ENCODE assay signal across 9 cellular contexts in genomic region chr9:110752766-110753165, GRCh38.
DNase-seq lines count a peak whose midpoint lies in the region; ATAC-seq lines count a peak whose summit lies in the region.
"Had no signal": no experiment of that assay in that cellular context is flagged by ENCODE, and none has a peak within 500 bp of the region (broad histone marks: within the 10 kb centered on the region; RNA-seq: fewer than 3 reads in every experiment).

No MANE protein-coding gene starts in this region.

- intact Hi-C loops in head of caudate nucleus (cut with DNase I): no loop called here

- no peak for ATAC-seq in GM21423 (IDR thresholded peaks at IDR 0.05; ENCODE audit: unreplicated experiment)

- DNase-seq in ELR (ENCODE audit: low read depth): peak; percentile 99
- peak; percentile 5 for DNase-seq in NCI-H69 (lab: John Stamatoyannopoulos, UW)
- peak; percentile 94 for DNase-seq in dedifferentiated amniotic fluid mesenchymal stem cell (ENCODE audit: extremely low spot score)
- DNase-seq in pulmonary artery endothelial cell (ENCODE audit: low read depth, low spot score): peak; percentile 74
- no peak for DNase-seq in head of caudate nucleus
- no peak for DNase-seq in OCI-M2 (lab: John Stamatoyannopoulos, UW; ENCODE audit: unreplicated experiment)
- DNase-seq in NCI-H1417 (lab: John Stamatoyannopoulos, UW): no peak
- DNase-seq: stomach had no signal

Comparison
In these comparisons a context has a peak if more than half of its experiments do, and no peak if none do; other contexts are left out.
1. DNase-seq: peak in ELR (single experiment), NCI-H69 (single experiment), dedifferentiated amniotic fluid mesenchymal stem cell (single experiment) and pulmonary artery endothelial cell (single experiment); none in head of caudate nucleus (0 of 42), OCI-M2 (single experiment) and NCI-H1417 (0 of 3).